8 cellular contexts compared by ENCODE assay signal in the genomic region with DNA sequence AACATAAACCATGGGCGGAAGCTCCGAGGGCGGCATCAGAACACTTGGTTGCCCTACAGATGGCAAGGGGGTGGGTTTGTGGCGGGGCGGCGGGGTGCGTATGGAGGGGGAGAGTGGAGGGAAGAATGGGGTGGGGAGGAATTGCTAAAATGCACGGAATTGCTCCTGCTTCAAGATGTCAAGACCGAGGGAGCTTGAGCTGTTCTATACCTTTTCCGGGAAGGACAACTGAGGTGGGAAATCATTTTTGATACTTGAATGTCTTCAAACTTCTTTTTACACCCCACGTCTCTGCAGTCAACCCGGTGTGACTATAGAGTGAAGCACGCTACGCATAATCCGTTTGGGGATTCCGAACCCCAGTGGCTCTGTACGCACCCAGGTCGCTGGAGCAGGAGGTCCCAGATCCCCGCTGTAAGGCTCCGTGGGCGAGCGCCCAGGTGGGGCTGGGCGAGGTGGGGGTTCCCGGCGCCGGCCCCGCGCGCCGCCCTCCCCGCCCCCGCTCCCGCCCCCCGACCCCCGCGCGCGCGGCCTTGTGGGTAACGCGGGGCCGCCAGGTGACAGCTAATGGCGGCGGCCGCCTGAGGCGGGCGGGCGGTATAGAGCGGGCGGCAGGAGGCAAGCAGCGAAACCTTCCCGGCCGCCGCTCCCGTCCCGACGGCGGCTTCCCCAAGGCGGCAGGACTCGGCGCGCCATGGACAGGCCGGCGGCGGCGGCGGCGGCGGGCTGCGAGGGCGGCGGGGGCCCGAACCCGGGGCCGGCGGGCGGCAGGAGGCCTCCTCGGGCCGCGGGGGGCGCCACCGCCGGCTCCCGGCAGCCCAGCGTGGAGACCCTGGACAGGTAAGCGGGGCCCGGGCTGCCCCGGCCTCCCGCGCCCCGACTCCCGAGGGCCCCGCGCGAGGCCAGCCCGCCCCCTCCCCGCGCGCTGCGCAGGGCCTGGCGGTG. TPM values are rescaled to one million over a fixed set of nuclear protein-coding genes. Genes with fewer than 3 reads are reported as not detected.
DNase-seq lines count a peak whose midpoint lies in the region; ATAC-seq and TF ChIP-seq lines count a peak whose summit lies in the region.

A gene (plus strand): TSS at position 560 of the 945 bp plus-strand sequence. CDS start 135 bp downstream, at position 695.

- ATAC-seq in GM18909 (IDR thresholded peaks at IDR 0.05; ENCODE audit: poor library complexity, unreplicated experiment): peak; percentile 55
- ATAC-seq in HG03103 (IDR thresholded peaks at IDR 0.05; ENCODE audit: low read depth, unreplicated experiment): peak; percentile 27
- peak; percentile 76 for ATAC-seq in Panc1
- ATAC-seq in activated naive CD4-positive, alpha-beta T cell treated with anti-CD3 and anti-CD28 coated beads, Interleukin-2, amount 50 U/mL, for 72 hours: peak in 1 of 2 donors; percentile 46
- ATAC-seq in heart right ventricle: peak; percentile 49 to 82 (median 72)

- peak within 1 kb of the TSS; percentile 79 for H3K27ac ChIP-seq in ACC112 (ENCODE audit: low read depth, low read length)
- H3K27ac ChIP-seq in Panc1 (ENCODE audit: low read length): peak within 1 kb of the TSS; percentile 88
- peak within 1 kb of the TSS; percentile 39 to 87 (median 70) for H3K27ac ChIP-seq in heart right ventricle
- peak within 1 kb of the TSS; percentile 70 for H3K27ac ChIP-seq in rectal smooth muscle tissue (ENCODE audit: low read depth, low read length)

- H3K27me3 ChIP-seq in ACC112 (ENCODE audit: insufficient read depth, low read length) (no peaks in the 10 kb centered on the region), Panc1 (ENCODE audit: control insufficient read depth, insufficient read depth, low read length) (no peaks in the 10 kb centered on the region), heart right ventricle (no peaks in the 10 kb centered on the region), rectal smooth muscle tissue (ENCODE audit: control insufficient read depth, insufficient read depth, low read length) (no peaks in the 10 kb centered on the region)

- peaks cover 20% of the 10 kb centered on the region for H3K79me2 ChIP-seq in ACC112 (ENCODE audit: control insufficient read depth, insufficient read depth, low read length, unreplicated experiment)

- no peaks in the 10 kb centered on the region; the same call in 1 of the 2 replicates for H3K9me3 ChIP-seq in Panc1 (ENCODE audit: control insufficient read depth, insufficient read depth, low read depth, low read length)
- H3K9me3 ChIP-seq in heart right ventricle: peaks cover 0 to 9% (median 0%) of the 10 kb centered on the region in 11 donors

- intact Hi-C loops in Panc1 (cut with micrococcal nuclease; ENCODE audit: unreplicated experiment) (no loop called here), heart right ventricle (cut with DNase I) (no loop called here)

- no peak for DNase-seq in Panc1 (ENCODE audit: low read depth, low spot score)
- DNase-seq in activated naive CD4-positive, alpha-beta T cell treated with anti-CD3 and anti-CD28 coated beads, Interleukin-2, amount 50 U/mL, for 72 hours (ENCODE audit: low spot score in 2 of 2): peak; percentile 48 to 53
- DNase-seq in heart right ventricle: peak; percentile 18 to 42
- DNase-seq in SIG-M5 treated with dmso at 0.1 percent for 504 hours (lab: John Stamatoyannopoulos, UW; ENCODE audit: unreplicated experiment): no peak

- H3K9me3 Mint-ChIP-seq in activated naive CD4-positive, alpha-beta T cell treated with anti-CD3 and anti-CD28 coated beads, Interleukin-2, amount 50 U/mL, for 72 hours: peaks cover 0 to 3% of the 10 kb centered on the region in 2 donors

- TF ChIP-seq CTCF in Panc1 (IDR thresholded peaks at IDR 0.05) (no peak), heart right ventricle (IDR thresholded peaks at IDR 0.05) (no peak)

- H3K4me3 ChIP-seq in ACC112 (ENCODE audit: low read depth, low read length) (peak within 1 kb of the TSS; percentile 94), Panc1 (ENCODE audit: low read depth in 2 of 2, low read length in 2 of 2) (peak within 1 kb of the TSS; percentile 67 to 82), heart right ventricle (peak within 1 kb of the TSS; percentile 14 to 64 (median 59)), rectal smooth muscle tissue (ENCODE audit: low read length) (peak within 1 kb of the TSS; percentile 65)

- H2AFZ ChIP-seq in ACC112 (ENCODE audit: low read length, unreplicated experiment): peak within 1 kb of the TSS; percentile 89

- peak within 1 kb of the TSS; percentile 17 for H3K9ac ChIP-seq in rectal smooth muscle tissue (ENCODE audit: low read length)

- H3K27ac Mint-ChIP-seq in activated naive CD4-positive, alpha-beta T cell treated with anti-CD3 and anti-CD28 coated beads, Interleukin-2, amount 50 U/mL, for 72 hours: peak within 1 kb of the TSS; percentile 98

- in situ Hi-C loops in Panc1 (cut with HindIII; ENCODE audit: low pct_unique_long_range_greater_than_20kb, low sequenced_read_pairs): no loop called here

- H3K4me1 ChIP-seq in ACC112 (ENCODE audit: control insufficient read depth, insufficient read depth, low read length, unreplicated experiment) (peaks cover 32% of the 10 kb centered on the region), Panc1 (ENCODE audit: control insufficient read depth, insufficient read depth, low read length) (peaks cover 13% of the 10 kb centered on the region), heart right ventricle (peaks cover 0 to 24% (median 0%) of the 10 kb centered on the region in 9 donors), rectal smooth muscle tissue (ENCODE audit: control insufficient read depth, insufficient read depth, low read length) (no peaks in the 10 kb centered on the region)

- no TSS peak for BruUV-seq in Panc1 (replicated peaks; lab: Mats Ljungman, UMichigan)

- WGBS in heart right ventricle, 2 donors: 0 to 1% methylated on average over 30 to 62 of the region's 101 CpGs

- CTCF ChIA-PET in Panc1 (lab: Charles Lee): interaction anchor here (0.6 kb wide), 1 partner anchor 267 kb away, joined by 4 read pairs; no protein-coding TSS in a partner anchor

- H3K36me3 ChIP-seq in ACC112 (ENCODE audit: insufficient read depth, low read length) (no peaks in the 10 kb centered on the region), Panc1 (ENCODE audit: control insufficient read depth, insufficient read depth, low read length) (no peaks in the 10 kb centered on the region), heart right ventricle (no peaks in the 10 kb centered on the region), rectal smooth muscle tissue (ENCODE audit: control insufficient read depth, insufficient read depth, low read length) (no peaks in the 10 kb centered on the region)

- POLR2A ChIA-PET in Panc1 (lab: Charles Lee): interaction anchor here (0.5 to 0.6 kb wide), 2 partner anchors 753 to 817 kb away, joined by 5 to 8 read pairs; no protein-coding TSS in a partner anchor

- H3K36me3 Mint-ChIP-seq in activated naive CD4-positive, alpha-beta T cell treated with anti-CD3 and anti-CD28 coated beads, Interleukin-2, amount 50 U/mL, for 72 hours: peaks cover 26% of the 10 kb centered on the region in 2 donors

RNA-seq across cellular contexts. Expression of the gene that starts here (rescaled TPM):
- 36.1 TPM for total RNA-seq in Panc1 (2021; ENCODE audit: unreplicated experiment)
- polyA plus RNA-seq in Panc1 (2012; ENCODE audit: insufficient read length): 22.7 TPM
- total RNA-seq in activated naive CD4-positive, alpha-beta T cell treated with anti-CD3 and anti-CD28 coated beads, Interleukin-2, amount 50 U/mL, for 72 hours: 10 to 100 TPM; 16.8 to 58.8 TPM
- 10 to 100 TPM; 15.4 to 24.9 (median 20.4) TPM for total RNA-seq in heart right ventricle
- polyA plus RNA-seq in heart right ventricle: 1 to 10 TPM; 5.6 to 8.9 TPM

Comparison
In these comparisons a context has a peak if more than half of its experiments do, and no peak if none do; other contexts are left out.
1. DNase-seq: peak in activated naive CD4-positive, alpha-beta T cell treated with anti-CD3 and anti-CD28 coated beads, Interleukin-2, amount 50 U/mL, for 72 hours (2 of 2) and heart right ventricle (2 of 2); none in Panc1 (single experiment) and SIG-M5 treated with dmso at 0.1 percent for 504 hours (single experiment).
2. Peak in every context shown above with its lines, with median percentiles within 50 percentile points of each other: H3K27ac ChIP-seq and H3K4me3 ChIP-seq.